Comparison of ENCODE assay signal across 9 cellular contexts in the genomic region with DNA sequence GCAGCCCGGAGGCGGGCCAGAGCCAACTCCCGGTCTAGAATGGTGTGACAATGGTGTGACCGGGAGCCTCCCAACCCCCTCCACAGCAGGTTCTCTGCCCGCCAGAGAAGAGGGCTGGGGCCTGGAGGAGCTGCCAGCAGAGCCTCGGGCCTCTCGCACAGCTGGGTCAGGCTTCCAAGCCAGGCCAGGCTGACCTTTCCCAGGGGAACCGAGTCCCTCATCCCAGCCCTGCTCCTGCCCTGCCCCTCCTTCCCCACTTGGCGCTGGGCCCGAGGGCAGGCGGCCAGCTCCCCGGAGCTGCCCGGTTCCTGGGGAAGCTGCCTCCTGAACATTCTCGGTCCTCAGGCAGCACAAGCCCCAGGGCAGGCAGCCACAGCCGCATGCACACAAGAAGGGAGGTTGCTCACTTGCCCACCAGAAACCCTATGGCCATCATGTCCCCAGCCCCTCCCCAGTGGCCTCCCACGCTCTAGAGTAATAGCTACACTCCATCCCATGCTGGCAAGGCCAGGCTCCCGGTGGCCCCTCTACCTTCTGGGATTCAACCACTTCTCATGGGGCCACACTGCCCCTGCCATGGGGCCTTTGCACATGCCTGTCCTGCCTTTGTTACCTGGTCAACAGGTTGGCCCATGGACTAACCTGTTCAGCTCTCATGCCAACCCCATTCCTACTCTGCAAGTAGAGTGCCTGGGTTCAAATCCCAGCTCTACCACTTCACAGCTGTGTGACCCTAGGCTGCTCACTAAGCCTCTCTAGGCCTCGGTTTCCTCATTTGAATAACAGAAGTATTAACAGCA.
A peak's percentile ranks its signal among the peaks of the same experiment; 100 is the strongest.
DNase-seq lines count a peak whose midpoint lies in the region; ATAC-seq and TF ChIP-seq lines count a peak whose summit lies in the region.
"Had no signal": no experiment of that assay in that cellular context is flagged by ENCODE, and none has a peak within 500 bp of the region (broad histone marks: within the 10 kb centered on the region; RNA-seq: fewer than 3 reads in every experiment).

No MANE protein-coding gene starts in this region.

- peak overlapping the region; percentile 63 to 95 (median 88) for H3K27ac Mint-ChIP-seq in brain
- H3K27ac Mint-ChIP-seq in stimulated activated effector memory CD8-positive, alpha-beta T cell treated with anti-CD3 and anti-CD28 coated beads, Interleukin-12 subunit alpha, Interleukin-12 subunit beta, amount 100 ng/mL, for 72 hours: peak overlapping the region; percentile 73
- H3K27ac Mint-ChIP-seq: T-helper 1 cell treated with Interleukin-12 subunit alpha and Interleukin-12 subunit beta and Interleukin-4 antibody, amounts not matched to agents 30 μg/mL and 1 μg/mL, for 36 hours had no signal

- H3K9me3 Mint-ChIP-seq in brain: no peaks in the 10 kb centered on the region
- no peaks in the 10 kb centered on the region for H3K9me3 Mint-ChIP-seq in stimulated activated effector memory CD8-positive, alpha-beta T cell treated with anti-CD3 and anti-CD28 coated beads, Interleukin-12 subunit alpha, Interleukin-12 subunit beta, amount 100 ng/mL, for 72 hours
- H3K9me3 Mint-ChIP-seq: T-helper 1 cell treated with Interleukin-12 subunit alpha and Interleukin-12 subunit beta and Interleukin-4 antibody, amounts not matched to agents 30 μg/mL and 1 μg/mL, for 36 hours had no signal

- ATAC-seq in stimulated activated effector memory CD8-positive, alpha-beta T cell treated with anti-CD3 and anti-CD28 coated beads, Interleukin-12 subunit alpha, Interleukin-12 subunit beta, amount 100 ng/mL, for 72 hours: no peak
- no peak for ATAC-seq in HG02623 (IDR thresholded peaks at IDR 0.05; ENCODE audit: unreplicated experiment)

- peak overlapping the region in 1 of 5 experiments; percentile 24 for H3K4me3 Mint-ChIP-seq in brain
- H3K4me3 Mint-ChIP-seq in stimulated activated effector memory CD8-positive, alpha-beta T cell treated with anti-CD3 and anti-CD28 coated beads, Interleukin-12 subunit alpha, Interleukin-12 subunit beta, amount 100 ng/mL, for 72 hours: no peak overlapping the region
- H3K4me3 Mint-ChIP-seq: T-helper 1 cell treated with Interleukin-12 subunit alpha and Interleukin-12 subunit beta and Interleukin-4 antibody, amounts not matched to agents 30 μg/mL and 1 μg/mL, for 36 hours had no signal

- H3K4me1 Mint-ChIP-seq in brain: peaks cover 86% of the 10 kb centered on the region
- peaks cover 50% of the 10 kb centered on the region for H3K4me1 Mint-ChIP-seq in stimulated activated effector memory CD8-positive, alpha-beta T cell treated with anti-CD3 and anti-CD28 coated beads, Interleukin-12 subunit alpha, Interleukin-12 subunit beta, amount 100 ng/mL, for 72 hours

- no peak for TF ChIP-seq CTCF in brain (conservative IDR thresholded peaks at IDR 0.05)

- no peaks in the 10 kb centered on the region for H3K27me3 Mint-ChIP-seq in brain

- H3K36me3 Mint-ChIP-seq in brain: peaks cover 12% of the 10 kb centered on the region
- peaks cover 68% of the 10 kb centered on the region for H3K36me3 Mint-ChIP-seq in stimulated activated effector memory CD8-positive, alpha-beta T cell treated with anti-CD3 and anti-CD28 coated beads, Interleukin-12 subunit alpha, Interleukin-12 subunit beta, amount 100 ng/mL, for 72 hours

- peak; percentile 61 for DNase-seq in NCI-H2029 (lab: John Stamatoyannopoulos, UW)
- DNase-seq in NCI-H2029 treated with DMSO at 0.1 percent for 48 hours (lab: John Stamatoyannopoulos, UW): no peak
- peak; percentile 50 for DNase-seq in iris pigment epithelial cell (ENCODE audit: low read depth)
- no peak for DNase-seq in stimulated activated effector memory CD8-positive, alpha-beta T cell treated with anti-CD3 and anti-CD28 coated beads, Interleukin-12 subunit alpha, Interleukin-12 subunit beta, amount 100 ng/mL, for 72 hours (ENCODE audit: low spot score in 2 of 2)
- no peak for DNase-seq in activated naive CD4-positive, alpha-beta T cell treated with Interleukin-2 at 50 U/mL for 16 hours
- DNase-seq in NCI-H2171 treated with DMSO at 0.1 percent for 48 hours (lab: John Stamatoyannopoulos, UW): no peak

Comparison
In these comparisons a context has a peak if more than half of its experiments do, and no peak if none do; other contexts are left out.
1. DNase-seq: peak in NCI-H2029 (single experiment) and iris pigment epithelial cell (single experiment); none in NCI-H2029 treated with DMSO at 0.1 percent for 48 hours (single experiment), stimulated activated effector memory CD8-positive, alpha-beta T cell treated with anti-CD3 and anti-CD28 coated beads, Interleukin-12 subunit alpha, Interleukin-12 subunit beta, amount 100 ng/mL, for 72 hours (0 of 2), activated naive CD4-positive, alpha-beta T cell treated with Interleukin-2 at 50 U/mL for 16 hours (single experiment) and NCI-H2171 treated with DMSO at 0.1 percent for 48 hours (single experiment).